In the genomic region with DNA sequence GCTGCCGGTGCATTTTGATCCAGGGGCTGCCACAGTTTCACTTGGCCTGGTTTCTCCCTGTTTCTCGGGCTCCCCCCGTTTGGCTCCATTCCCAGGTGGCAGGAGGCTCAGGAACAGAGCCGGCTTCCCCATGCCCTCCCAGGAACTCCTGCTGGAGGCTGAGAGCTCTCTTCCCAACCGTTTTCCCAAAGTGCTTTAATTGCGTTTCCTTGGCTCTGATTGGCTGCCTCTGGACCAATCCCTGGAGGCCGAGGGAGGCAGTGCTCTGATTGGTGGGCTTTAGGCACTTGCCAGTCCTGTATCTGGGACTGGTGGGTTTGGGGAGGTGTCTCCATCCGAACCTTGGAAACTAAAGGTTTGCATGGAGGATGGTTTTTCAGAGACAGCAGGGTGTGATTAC, we compare ENCODE assay signal across 1 cellular context.
TF ChIP-seq lines count a peak whose summit lies in the region.

No MANE protein-coding gene starts in this region.

TF ChIP-seq in HEK293T, 16 proteins besides CTCF, POLR2A, EP300 and RAD21 (continued from another document):
- no peak for TF ChIP-seq FOXM1 (IDR thresholded peaks at IDR 0.05; ENCODE audit: borderline replicate concordance)
- no peak for TF ChIP-seq L3MBTL2 (conservative IDR thresholded peaks at IDR 0.05)
- TF ChIP-seq FOXK2 (IDR thresholded peaks at IDR 0.05), result no peak
- no peak for TF ChIP-seq ZNF384 (IDR thresholded peaks at IDR 0.05)
- TF ChIP-seq SUZ12 (IDR thresholded peaks at IDR 0.05), result no peak
- TF ChIP-seq TARDBP (IDR thresholded peaks at IDR 0.05), result no peak
- TF ChIP-seq CTBP1 (IDR thresholded peaks at IDR 0.05; ENCODE audit: borderline replicate concordance), result no peak
